In genomic region chr6:169751242-169752073, GRCh38 we compare ENCODE assay signal across 1 cellular context.
TF ChIP-seq lines count a peak whose summit lies in the region.

Gene DYNLT2, minus strand, starts transcription at chr6:169751572. Its CDS starts 114 bp downstream, at chr6:169751458.
Gene ERMARD, plus strand, starts transcription at chr6:169751622. Its CDS starts 36 bp downstream, at chr6:169751658.

TF ChIP-seq in K562, 482 proteins besides CTCF, POLR2A, EP300 and RAD21 (continued from another document and continues in another):
- TF ChIP-seq AFF1 (IDR thresholded peaks at IDR 0.05; ENCODE audit: low read depth in 1 of 2, partially characterized antibody in 2 of 2) (peak in 1 of 2 experiments; percentile 81), ZBTB8A (IDR thresholded peaks at IDR 0.05; ENCODE audit: partially characterized antibody) (no peak), HDAC1 (IDR thresholded peaks at IDR 0.05) (peak in 1 of 2 experiments; percentile 85; a peak in 2 of 4 replicates), HINFP (tag; conservative IDR thresholded peaks at IDR 0.05; ENCODE audit: low read depth) (no peak), HMGN3 (IDR thresholded peaks at IDR 0.05; ENCODE audit: borderline replicate concordance, extremely low read depth, insufficient read length, low read depth, low read length) (peak; percentile 77), PRPF4 (IDR thresholded peaks at IDR 0.05; ENCODE audit: insufficient read depth, low read depth, low read length, poor library complexity, severe bottlenecking) (peak; percentile 67), FOXJ3 (CRISPR knock-in tag; IDR thresholded peaks at IDR 0.05) (no peak), ZMIZ1 (IDR thresholded peaks at IDR 0.05; ENCODE audit: low read depth in 2 of 2, low read length in 2 of 2) (peak in 1 of 2 experiments; percentile 51; a peak in 2 of 4 replicates), PCBP2 (IDR thresholded peaks at IDR 0.05; ENCODE audit: low read depth, low read length, poor library complexity, severe bottlenecking) (no peak), SIN3A (IDR thresholded peaks at IDR 0.05; ENCODE audit: borderline replicate concordance in 2 of 2, control insufficient read depth in 1 of 2, low read depth in 2 of 2, low read length in 2 of 2) (peak; percentile 65 to 76; a peak in 3 of 4 replicates), ZBTB11 (CRISPR knock-in tag; IDR thresholded peaks at IDR 0.05) (peak in 1 of 3 experiments; percentile 91; a peak in 2 of 6 replicates), SREBF2 (CRISPR knock-in tag; IDR thresholded peaks at IDR 0.05) (no peak), ZNF316 (IDR thresholded peaks at IDR 0.05) (no peak), GABPB2 (CRISPR knock-in tag; conservative IDR thresholded peaks at IDR 0.05) (no peak), ID3 (CRISPR knock-in tag; IDR thresholded peaks at IDR 0.05) (no peak), ID3 (tag; IDR thresholded peaks at IDR 0.05) (peak; percentile 72; the same call in 1 of the 2 replicates), EP400 (IDR thresholded peaks at IDR 0.05) (peak; percentile 95), FOXJ2 (tag; IDR thresholded peaks at IDR 0.05) (0 out of 2 replicates have a peak, but pooled peaks have one; percentile 35), ERF (CRISPR knock-in tag; IDR thresholded peaks at IDR 0.05) (no peak), E2F4 (CRISPR knock-in tag; IDR thresholded peaks at IDR 0.05; ENCODE audit: low read depth) (0 out of 2 replicates have a peak, but pooled peaks have one; percentile 1), EGR1 (conservative IDR thresholded peaks at IDR 0.05) (peak; percentile 89), ZNF57 (CRISPR knock-in tag; IDR thresholded peaks at IDR 0.05) (no peak), HMG20B (CRISPR knock-in tag; IDR thresholded peaks at IDR 0.05) (no peak), ZNF740 (CRISPR knock-in tag; IDR thresholded peaks at IDR 0.05) (peak; percentile 74), ZNF740 (tag; IDR thresholded peaks at IDR 0.05) (no peak), GTF2A2 (tag; IDR thresholded peaks at IDR 0.05) (no peak), CC2D1A (IDR thresholded peaks at IDR 0.05) (peak; percentile 61; the same call in 1 of the 2 replicates), RBM25 (IDR thresholded peaks at IDR 0.05; ENCODE audit: low read depth, low read length, severe bottlenecking) (peak; percentile 31), ZNF444 (CRISPR knock-in tag; IDR thresholded peaks at IDR 0.05) (no peak)
